In genomic region chr22:27094633-27095308, GRCh38 we compare ENCODE assay signal across 23 cellular contexts.
A peak's percentile ranks its signal among the peaks of the same experiment; 100 is the strongest.
DNase-seq lines count a peak whose midpoint lies in the region; TF ChIP-seq lines count a peak whose summit lies in the region.
"Had no signal": no experiment of that assay in that cellular context is flagged by ENCODE, and none has a peak within 500 bp of the region (broad histone marks: within the 10 kb centered on the region; RNA-seq: fewer than 3 reads in every experiment).

No MANE protein-coding gene starts in this region.

- no peak for TF ChIP-seq CTCF in left ventricle myocardium inferior (IDR thresholded peaks at IDR 0.05; ENCODE audit: borderline replicate concordance)
- TF ChIP-seq CTCF in uterus (IDR thresholded peaks at IDR 0.05), result no peak
- no peak for TF ChIP-seq CTCF in neural progenitor cell (IDR thresholded peaks at IDR 0.05)

- H2AFZ ChIP-seq in neural progenitor cell (replicated peaks), result no peak overlapping the region
- H2AFZ ChIP-seq: PC-9 had no signal

- H4K20me1 ChIP-seq in neural progenitor cell (ENCODE audit: low read depth), result no peaks in the 10 kb centered on the region

- H3K4me3 Mint-ChIP-seq in neural progenitor cell, result no peak overlapping the region
- H3K4me3 Mint-ChIP-seq: nephron progenitor cell, T-cell had no signal

- H3K27me3 Mint-ChIP-seq in neural progenitor cell (ENCODE audit: insufficient read depth, low read depth), result peaks cover 18% of the 10 kb centered on the region

- H3K4me1 Mint-ChIP-seq in neural progenitor cell, result peaks cover 27% of the 10 kb centered on the region
- H3K4me1 Mint-ChIP-seq: T-cell had no signal

- intact Hi-C loops in left ventricle myocardium inferior (cut with micrococcal nuclease), result no loop called here
- intact Hi-C loops in uterus (cut with DNase I; ENCODE audit: low total_unique reads), result no loop called here

- no peaks in the 10 kb centered on the region for H3K36me3 Mint-ChIP-seq in neural progenitor cell
- H3K36me3 Mint-ChIP-seq: T-cell had no signal

- H3K36me3 ChIP-seq in MG63, result no peaks in the 10 kb centered on the region
- no peaks in the 10 kb centered on the region for H3K36me3 ChIP-seq in left ventricle myocardium inferior
- H3K36me3 ChIP-seq in uterus, result no peaks in the 10 kb centered on the region
- no peaks in the 10 kb centered on the region for H3K36me3 ChIP-seq in neural progenitor cell
- H3K36me3 ChIP-seq: BE2C, SJCRH30 had no signal

- H3K27ac ChIP-seq in left ventricle myocardium inferior (replicated peaks) (no peak overlapping the region), uterus (no peak overlapping the region), neural progenitor cell (no peak overlapping the region)
- H3K27ac ChIP-seq: PC-9, SJCRH30 had no signal

- H3K27me3 ChIP-seq in MG63, result no peaks in the 10 kb centered on the region
- peaks cover 94% of the 10 kb centered on the region for H3K27me3 ChIP-seq in left ventricle myocardium inferior (ENCODE audit: low read depth)
- no peaks in the 10 kb centered on the region for H3K27me3 ChIP-seq in uterus
- no peaks in the 10 kb centered on the region for H3K27me3 ChIP-seq in neural progenitor cell
- H3K27me3 ChIP-seq: BE2C, SJCRH30 had no signal

- peak; percentile 68 for DNase-seq in MG63
- peak; percentile 76 for DNase-seq in dedifferentiated amniotic fluid mesenchymal stem cell (ENCODE audit: extremely low spot score)
- peak; percentile 39 for DNase-seq in left ventricle myocardium inferior
- peak; percentile 40 to 55 for DNase-seq in uterus
- no peak for DNase-seq in neural progenitor cell (ENCODE audit: low spot score)
- DNase-seq in stimulated activated CD4-positive, alpha-beta T cell treated with anti-CD3 and anti-CD28 coated beads, Interleukin-2, amount 100 ng/mL, for 48 hours, result no peak
- no peak for DNase-seq in DMS153 (lab: John Stamatoyannopoulos, UW)
- DNase-seq: activated CD4-positive, alpha-beta T cell treated with anti-CD3 and anti-CD28 coated beads for 4 hours; activated naive CD4-positive, alpha-beta T cell treated with anti-CD3 and anti-CD28 coated beads, Interleukin-2, amount 50 U/mL, for 16 hours; anterior cingulate cortex; BE2C; cerebellar nuclear complex; effector CD4-positive, alpha-beta T cell; glutamatergic neuron; NCI-H1092; NCI-H1930; nephron progenitor cell; PC-9; SJCRH30; small intestine; stimulated activated naive CD4-positive, alpha-beta T cell; T-cell had no signal

- H3K4me2 ChIP-seq in neural progenitor cell, result no peak overlapping the region
- H3K4me2 ChIP-seq: PC-9 had no signal

- H3K4me3 ChIP-seq in MG63, result no peak overlapping the region
- H3K4me3 ChIP-seq in left ventricle myocardium inferior, result no peak overlapping the region
- no peak overlapping the region for H3K4me3 ChIP-seq in uterus
- H3K4me3 ChIP-seq in neural progenitor cell, result no peak overlapping the region
- H3K4me3 ChIP-seq: PC-9, SJCRH30 had no signal

- H3K27ac Mint-ChIP-seq in neural progenitor cell, result no peak overlapping the region
- H3K27ac Mint-ChIP-seq: nephron progenitor cell, progenitor cell of endocrine pancreas, T-cell had no signal

- no peaks in the 10 kb centered on the region for H3K79me2 ChIP-seq in neural progenitor cell (ENCODE audit: low read depth)

- H3K9me3 ChIP-seq in MG63, result no peaks in the 10 kb centered on the region
- no peaks in the 10 kb centered on the region for H3K9me3 ChIP-seq in left ventricle myocardium inferior (replicated peaks)
- no peaks in the 10 kb centered on the region for H3K9me3 ChIP-seq in uterus
- H3K9me3 ChIP-seq in neural progenitor cell (ENCODE audit: low read depth), result no peaks in the 10 kb centered on the region
- H3K9me3 ChIP-seq: BE2C, SJCRH30 had no signal

- TF ChIP-seq POLR2A in uterus (IDR thresholded peaks at IDR 0.05), result no peak

- peaks cover 6% of the 10 kb centered on the region for H3F3A ChIP-seq in neural progenitor cell (ENCODE audit: low read depth)

- no peaks in the 10 kb centered on the region for H3K9me3 Mint-ChIP-seq in neural progenitor cell
- H3K9me3 Mint-ChIP-seq: nephron progenitor cell, T-cell had no signal

- H3K9ac ChIP-seq in neural progenitor cell, result no peak overlapping the region

- H3K4me1 ChIP-seq in left ventricle myocardium inferior (no peaks in the 10 kb centered on the region), uterus (no peaks in the 10 kb centered on the region), neural progenitor cell (peaks cover 2% of the 10 kb centered on the region)
- H3K4me1 ChIP-seq: BE2C, SJCRH30 had no signal

Comparison
In these comparisons a context has a peak if more than half of its experiments do, and no peak if none do; other contexts are left out.
1. DNase-seq: peak in MG63 (single experiment), dedifferentiated amniotic fluid mesenchymal stem cell (single experiment), left ventricle myocardium inferior (single experiment) and uterus (2 of 2); none in neural progenitor cell (single experiment), stimulated activated CD4-positive, alpha-beta T cell treated with anti-CD3 and anti-CD28 coated beads, Interleukin-2, amount 100 ng/mL, for 48 hours (0 of 2) and DMS153 (single experiment).